In the genomic region with DNA sequence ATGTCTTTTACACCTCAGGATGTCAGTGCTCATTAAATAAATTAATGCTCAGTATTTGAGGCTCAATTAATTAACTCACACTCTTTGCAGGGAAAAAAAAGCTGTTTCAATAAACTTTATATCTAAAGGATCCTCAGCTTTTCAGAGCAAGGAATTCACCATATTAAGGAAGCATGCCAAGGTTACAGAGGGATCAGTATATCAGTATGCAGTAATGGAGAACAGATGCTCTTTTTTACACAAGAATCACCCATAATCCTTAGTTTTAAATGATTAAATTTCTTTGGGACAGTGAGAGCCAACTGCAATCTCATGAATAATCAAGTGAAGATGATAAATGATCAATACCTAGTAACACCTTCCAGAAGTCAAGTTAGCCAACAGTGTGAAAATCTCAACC, we compare ENCODE assay signal across 2 cellular contexts.
TF ChIP-seq lines count a peak whose summit lies in the region.

No MANE protein-coding gene starts in this region.

TF ChIP-seq in IMR-90, 13 proteins besides CTCF, POLR2A, EP300 and RAD21:
- TF ChIP-seq FOS (IDR thresholded peaks at IDR 0.05; ENCODE audit: low read depth, low read length) = no peak
- TF ChIP-seq RCOR1 (IDR thresholded peaks at IDR 0.05; ENCODE audit: insufficient replicate concordance, low read length) = no peak
- TF ChIP-seq RFX5 (IDR thresholded peaks at IDR 0.05; ENCODE audit: low read depth, low read length) = no peak
- TF ChIP-seq CHD1 (IDR thresholded peaks at IDR 0.05; ENCODE audit: low read depth, low read length) = no peak
- TF ChIP-seq, protein P1, sequence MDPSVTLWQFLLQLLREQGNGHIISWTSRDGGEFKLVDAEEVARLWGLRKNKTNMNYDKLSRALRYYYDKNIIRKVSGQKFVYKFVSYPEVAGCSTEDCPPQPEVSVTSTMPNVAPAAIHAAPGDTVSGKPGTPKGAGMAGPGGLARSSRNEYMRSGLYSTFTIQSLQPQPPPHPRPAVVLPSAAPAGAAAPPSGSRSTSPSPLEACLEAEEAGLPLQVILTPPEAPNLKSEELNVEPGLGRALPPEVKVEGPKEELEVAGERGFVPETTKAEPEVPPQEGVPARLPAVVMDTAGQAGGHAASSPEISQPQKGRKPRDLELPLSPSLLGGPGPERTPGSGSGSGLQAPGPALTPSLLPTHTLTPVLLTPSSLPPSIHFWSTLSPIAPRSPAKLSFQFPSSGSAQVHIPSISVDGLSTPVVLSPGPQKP (IDR thresholded peaks at IDR 0.05; ENCODE audit: borderline replicate concordance, low read depth, low read length) = no peak
- no peak for TF ChIP-seq MAFK (IDR thresholded peaks at IDR 0.05; ENCODE audit: low read depth, low read length)
- TF ChIP-seq NFE2L2 (IDR thresholded peaks at IDR 0.05; ENCODE audit: low read depth, low read length) = no peak
- no peak for TF ChIP-seq MXI1 (IDR thresholded peaks at IDR 0.05; ENCODE audit: borderline replicate concordance, low read depth, low read length)
- no peak for TF ChIP-seq BHLHE40 (IDR thresholded peaks at IDR 0.05; ENCODE audit: low read depth, low read length)
- no peak for TF ChIP-seq SMC3 (IDR thresholded peaks at IDR 0.05; ENCODE audit: low read depth, low read length)
- TF ChIP-seq, protein P2, sequence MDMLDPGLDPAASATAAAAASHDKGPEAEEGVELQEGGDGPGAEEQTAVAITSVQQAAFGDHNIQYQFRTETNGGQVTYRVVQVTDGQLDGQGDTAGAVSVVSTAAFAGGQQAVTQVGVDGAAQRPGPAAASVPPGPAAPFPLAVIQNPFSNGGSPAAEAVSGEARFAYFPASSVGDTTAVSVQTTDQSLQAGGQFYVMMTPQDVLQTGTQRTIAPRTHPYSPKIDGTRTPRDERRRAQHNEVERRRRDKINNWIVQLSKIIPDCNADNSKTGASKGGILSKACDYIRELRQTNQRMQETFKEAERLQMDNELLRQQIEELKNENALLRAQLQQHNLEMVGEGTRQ (IDR thresholded peaks at IDR 0.05; ENCODE audit: low read depth, low read length) = no peak
- TF ChIP-seq MAZ (IDR thresholded peaks at IDR 0.05; ENCODE audit: borderline replicate concordance, low read depth, low read length) = no peak
- TF ChIP-seq CEBPB (IDR thresholded peaks at IDR 0.05; ENCODE audit: low read depth, low read length) = no peak

TF ChIP-seq in HepG2, 621 proteins besides CTCF, POLR2A, EP300 and RAD21:
- TF ChIP-seq ZNF678 (CRISPR knock-in tag; IDR thresholded peaks at IDR 0.05) (no peak), SETDB1 (CRISPR knock-in tag; IDR thresholded peaks at IDR 0.05; ENCODE audit: borderline replicate concordance) (no peak), ZNF615 (CRISPR knock-in tag; IDR thresholded peaks at IDR 0.05; ENCODE audit: borderline replicate concordance) (no peak), ZNF550 (CRISPR knock-in tag; IDR thresholded peaks at IDR 0.05; ENCODE audit: borderline replicate concordance) (no peak), ZNF879 (CRISPR knock-in tag; IDR thresholded peaks at IDR 0.05) (no peak), SAP130 (CRISPR knock-in tag; IDR thresholded peaks at IDR 0.05; ENCODE audit: low read depth) (no peak), ZNF263 (CRISPR knock-in tag; IDR thresholded peaks at IDR 0.05) (no peak), GTF3A (CRISPR knock-in tag; conservative IDR thresholded peaks at IDR 0.05) (no peak), NR2F2 (IDR thresholded peaks at IDR 0.05; ENCODE audit: borderline replicate concordance, low read depth) (no peak), ZNF652 (CRISPR knock-in tag; IDR thresholded peaks at IDR 0.05; ENCODE audit: borderline replicate concordance, low read depth) (no peak), ATM (IDR thresholded peaks at IDR 0.05; ENCODE audit: borderline replicate concordance) (no peak)
- TF ChIP-seq, protein P3, sequence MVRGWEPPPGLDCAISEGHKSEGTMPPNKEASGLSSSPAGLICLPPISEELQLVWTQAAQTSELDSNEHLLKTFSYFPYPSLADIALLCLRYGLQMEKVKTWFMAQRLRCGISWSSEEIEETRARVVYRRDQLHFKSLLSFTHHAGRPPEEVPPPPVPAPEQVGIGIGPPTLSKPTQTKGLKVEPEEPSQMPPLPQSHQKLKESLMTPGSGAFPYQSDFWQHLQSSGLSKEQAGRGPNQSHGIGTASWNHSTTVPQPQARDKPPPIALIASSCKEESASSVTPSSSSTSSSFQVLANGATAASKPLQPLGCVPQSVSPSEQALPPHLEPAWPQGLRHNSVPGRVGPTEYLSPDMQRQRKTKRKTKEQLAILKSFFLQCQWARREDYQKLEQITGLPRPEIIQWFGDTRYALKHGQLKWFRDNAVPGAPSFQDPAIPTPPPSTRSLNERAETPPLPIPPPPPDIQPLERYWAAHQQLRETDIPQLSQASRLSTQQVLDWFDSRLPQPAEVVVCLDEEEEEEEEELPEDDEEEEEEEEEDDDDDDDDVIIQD (CRISPR knock-in tag; IDR thresholded peaks at IDR 0.05; ENCODE audit: low read depth) = no peak
- TF ChIP-seq, protein P4, sequence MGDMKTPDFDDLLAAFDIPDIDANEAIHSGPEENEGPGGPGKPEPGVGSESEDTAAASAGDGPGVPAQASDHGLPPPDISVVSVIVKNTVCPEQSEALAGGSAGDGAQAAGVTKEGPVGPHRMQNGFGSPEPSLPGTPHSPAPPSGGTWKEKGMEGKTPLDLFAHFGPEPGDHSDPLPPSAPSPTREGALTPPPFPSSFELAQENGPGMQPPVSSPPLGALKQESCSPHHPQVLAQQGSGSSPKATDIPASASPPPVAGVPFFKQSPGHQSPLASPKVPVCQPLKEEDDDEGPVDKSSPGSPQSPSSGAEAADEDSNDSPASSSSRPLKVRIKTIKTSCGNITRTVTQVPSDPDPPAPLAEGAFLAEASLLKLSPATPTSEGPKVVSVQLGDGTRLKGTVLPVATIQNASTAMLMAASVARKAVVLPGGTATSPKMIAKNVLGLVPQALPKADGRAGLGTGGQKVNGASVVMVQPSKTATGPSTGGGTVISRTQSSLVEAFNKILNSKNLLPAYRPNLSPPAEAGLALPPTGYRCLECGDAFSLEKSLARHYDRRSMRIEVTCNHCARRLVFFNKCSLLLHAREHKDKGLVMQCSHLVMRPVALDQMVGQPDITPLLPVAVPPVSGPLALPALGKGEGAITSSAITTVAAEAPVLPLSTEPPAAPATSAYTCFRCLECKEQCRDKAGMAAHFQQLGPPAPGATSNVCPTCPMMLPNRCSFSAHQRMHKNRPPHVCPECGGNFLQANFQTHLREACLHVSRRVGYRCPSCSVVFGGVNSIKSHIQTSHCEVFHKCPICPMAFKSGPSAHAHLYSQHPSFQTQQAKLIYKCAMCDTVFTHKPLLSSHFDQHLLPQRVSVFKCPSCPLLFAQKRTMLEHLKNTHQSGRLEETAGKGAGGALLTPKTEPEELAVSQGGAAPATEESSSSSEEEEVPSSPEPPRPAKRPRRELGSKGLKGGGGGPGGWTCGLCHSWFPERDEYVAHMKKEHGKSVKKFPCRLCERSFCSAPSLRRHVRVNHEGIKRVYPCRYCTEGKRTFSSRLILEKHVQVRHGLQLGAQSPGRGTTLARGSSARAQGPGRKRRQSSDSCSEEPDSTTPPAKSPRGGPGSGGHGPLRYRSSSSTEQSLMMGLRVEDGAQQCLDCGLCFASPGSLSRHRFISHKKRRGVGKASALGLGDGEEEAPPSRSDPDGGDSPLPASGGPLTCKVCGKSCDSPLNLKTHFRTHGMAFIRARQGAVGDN (CRISPR knock-in tag; IDR thresholded peaks at IDR 0.05) = no peak
- TF ChIP-seq, protein P5, sequence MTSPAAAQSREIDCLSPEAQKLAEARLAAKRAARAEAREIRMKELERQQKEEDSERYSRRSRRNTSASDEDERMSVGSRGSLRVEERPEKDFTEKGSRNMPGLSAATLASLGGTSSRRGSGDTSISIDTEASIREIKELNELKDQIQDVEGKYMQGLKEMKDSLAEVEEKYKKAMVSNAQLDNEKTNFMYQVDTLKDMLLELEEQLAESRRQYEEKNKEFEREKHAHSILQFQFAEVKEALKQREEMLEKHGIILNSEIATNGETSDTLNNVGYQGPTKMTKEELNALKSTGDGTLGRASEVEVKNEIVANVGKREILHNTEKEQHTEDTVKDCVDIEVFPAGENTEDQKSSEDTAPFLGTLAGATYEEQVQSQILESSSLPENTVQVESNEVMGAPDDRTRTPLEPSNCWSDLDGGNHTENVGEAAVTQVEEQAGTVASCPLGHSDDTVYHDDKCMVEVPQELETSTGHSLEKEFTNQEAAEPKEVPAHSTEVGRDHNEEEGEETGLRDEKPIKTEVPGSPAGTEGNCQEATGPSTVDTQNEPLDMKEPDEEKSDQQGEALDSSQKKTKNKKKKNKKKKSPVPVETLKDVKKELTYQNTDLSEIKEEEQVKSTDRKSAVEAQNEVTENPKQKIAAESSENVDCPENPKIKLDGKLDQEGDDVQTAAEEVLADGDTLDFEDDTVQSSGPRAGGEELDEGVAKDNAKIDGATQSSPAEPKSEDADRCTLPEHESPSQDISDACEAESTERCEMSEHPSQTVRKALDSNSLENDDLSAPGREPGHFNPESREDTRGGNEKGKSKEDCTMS (CRISPR knock-in tag; conservative IDR thresholded peaks at IDR 0.05) = no peak
- TF ChIP-seq, protein P6, sequence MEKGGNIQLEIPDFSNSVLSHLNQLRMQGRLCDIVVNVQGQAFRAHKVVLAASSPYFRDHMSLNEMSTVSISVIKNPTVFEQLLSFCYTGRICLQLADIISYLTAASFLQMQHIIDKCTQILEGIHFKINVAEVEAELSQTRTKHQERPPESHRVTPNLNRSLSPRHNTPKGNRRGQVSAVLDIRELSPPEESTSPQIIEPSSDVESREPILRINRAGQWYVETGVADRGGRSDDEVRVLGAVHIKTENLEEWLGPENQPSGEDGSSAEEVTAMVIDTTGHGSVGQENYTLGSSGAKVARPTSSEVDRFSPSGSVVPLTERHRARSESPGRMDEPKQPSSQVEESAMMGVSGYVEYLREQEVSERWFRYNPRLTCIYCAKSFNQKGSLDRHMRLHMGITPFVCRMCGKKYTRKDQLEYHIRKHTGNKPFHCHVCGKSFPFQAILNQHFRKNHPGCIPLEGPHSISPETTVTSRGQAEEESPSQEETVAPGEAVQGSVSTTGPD (CRISPR knock-in tag; IDR thresholded peaks at IDR 0.05) = no peak
- TF ChIP-seq, protein P7, sequence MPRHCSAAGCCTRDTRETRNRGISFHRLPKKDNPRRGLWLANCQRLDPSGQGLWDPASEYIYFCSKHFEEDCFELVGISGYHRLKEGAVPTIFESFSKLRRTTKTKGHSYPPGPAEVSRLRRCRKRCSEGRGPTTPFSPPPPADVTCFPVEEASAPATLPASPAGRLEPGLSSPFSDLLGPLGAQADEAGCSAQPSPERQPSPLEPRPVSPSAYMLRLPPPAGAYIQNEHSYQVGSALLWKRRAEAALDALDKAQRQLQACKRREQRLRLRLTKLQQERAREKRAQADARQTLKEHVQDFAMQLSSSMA (CRISPR knock-in tag; IDR thresholded peaks at IDR 0.05) = no peak
- TF ChIP-seq, protein P2 (IDR thresholded peaks at IDR 0.05; ENCODE audit: low read depth, low read length) = no peak
- TF ChIP-seq, protein P2 (CRISPR knock-in tag; IDR thresholded peaks at IDR 0.05; ENCODE audit: borderline replicate concordance) = no peak
